Comparison of ENCODE assay signal across 17 cellular contexts in genomic region chr17:32117399-32117798, GRCh38.
"Had no signal": no experiment of that assay in that cellular context is flagged by ENCODE, and none has a peak within 500 bp of the region (broad histone marks: within the 10 kb centered on the region; RNA-seq: fewer than 3 reads in every experiment).

No MANE protein-coding gene starts in this region.

- H3K36me3 ChIP-seq: gastrocnemius medialis, heart left ventricle, sigmoid colon, tibial nerve, vagina had no signal

- ATAC-seq: effector memory CD8-positive, alpha-beta T cell; gastrocnemius medialis; heart left ventricle; stimulated activated effector memory CD8-positive, alpha-beta T cell treated with anti-CD3 and anti-CD28 coated beads, Interleukin-12 subunit alpha, Interleukin-12 subunit beta, amount 100 ng/mL, for 72 hours had no signal

- H3K27me3 Mint-ChIP-seq: activated naive CD8-positive, alpha-beta T cell; brain; dendritic cell treated with granulocyte-macrophage colony-stimulating factor and Interleukin-4, amounts not matched to agents 40 ng/mL and 50 ng/mL, for 4 days had no signal

- H3K4me1 ChIP-seq: gastrocnemius medialis, heart left ventricle, sigmoid colon, tibial nerve, vagina had no signal

- H3K9me3 Mint-ChIP-seq: activated CD4-positive, alpha-beta T cell treated with anti-CD3 and anti-CD28 coated beads, Interleukin-2, amount 10 ng/mL, durations not matched to agents 7 days and 5 days; dendritic cell treated with granulocyte-macrophage colony-stimulating factor and Interleukin-4, amounts not matched to agents 40 ng/mL and 50 ng/mL, for 4 days; effector memory CD8-positive, alpha-beta T cell; immature natural killer cell; stimulated activated effector memory CD8-positive, alpha-beta T cell treated with anti-CD3 and anti-CD28 coated beads, Interleukin-12 subunit alpha, Interleukin-12 subunit beta, amount 100 ng/mL, for 72 hours; T-helper 2 cell treated with Interferon-gamma antibody and Interleukin-4, amounts not matched to agents 5 μg/mL and 100 μg/mL, for 36 hours had no signal

- H3K27ac Mint-ChIP-seq: activated CD4-positive, alpha-beta T cell treated with anti-CD3 and anti-CD28 coated beads, Interleukin-2, amount 10 ng/mL, durations not matched to agents 7 days and 5 days; activated naive CD8-positive, alpha-beta T cell; dendritic cell treated with granulocyte-macrophage colony-stimulating factor and Interleukin-4, amounts not matched to agents 40 ng/mL and 50 ng/mL, for 4 days; effector memory CD8-positive, alpha-beta T cell; immature natural killer cell; stimulated activated effector memory CD8-positive, alpha-beta T cell treated with anti-CD3 and anti-CD28 coated beads, Interleukin-12 subunit alpha, Interleukin-12 subunit beta, amount 100 ng/mL, for 72 hours; T-helper 2 cell treated with Interferon-gamma antibody and Interleukin-4, amounts not matched to agents 5 μg/mL and 100 μg/mL, for 36 hours had no signal

- H3K4me1 Mint-ChIP-seq: stimulated activated effector memory CD8-positive, alpha-beta T cell treated with anti-CD3 and anti-CD28 coated beads, Interleukin-12 subunit alpha, Interleukin-12 subunit beta, amount 100 ng/mL, for 72 hours had no signal

- H3K27me3 ChIP-seq: gastrocnemius medialis, heart left ventricle, sigmoid colon, tibial nerve, vagina had no signal

- H3K27ac ChIP-seq: gastrocnemius medialis, heart left ventricle, sigmoid colon, tibial nerve, vagina had no signal

- H3K4me3 ChIP-seq: gastrocnemius medialis, heart left ventricle, sigmoid colon, tibial nerve, vagina had no signal

- H3K9me3 ChIP-seq: gastrocnemius medialis, heart left ventricle, sigmoid colon, tibial nerve, vagina had no signal

- H3K4me3 Mint-ChIP-seq: activated CD4-positive, alpha-beta T cell treated with anti-CD3 and anti-CD28 coated beads, Interleukin-2, amount 10 ng/mL, durations not matched to agents 7 days and 5 days; activated naive CD8-positive, alpha-beta T cell; brain; dendritic cell treated with granulocyte-macrophage colony-stimulating factor and Interleukin-4, amounts not matched to agents 40 ng/mL and 50 ng/mL, for 4 days; effector memory CD8-positive, alpha-beta T cell; immature natural killer cell; stimulated activated effector memory CD8-positive, alpha-beta T cell treated with anti-CD3 and anti-CD28 coated beads, Interleukin-12 subunit alpha, Interleukin-12 subunit beta, amount 100 ng/mL, for 72 hours; T-helper 2 cell treated with Interferon-gamma antibody and Interleukin-4, amounts not matched to agents 5 μg/mL and 100 μg/mL, for 36 hours had no signal

- DNase-seq: activated CD4-positive, alpha-beta T cell treated with anti-CD3 and anti-CD28 coated beads, Interleukin-2, amount 10 ng/mL, durations not matched to agents 7 days and 5 days; activated CD4-positive, CD25-positive, alpha-beta regulatory T cell; activated gamma-delta T cell; activated T-cell treated with anti-CD3 and anti-CD28 coated beads, Interleukin-2, amount 50 U/mL, for 1 hour; effector memory CD8-positive, alpha-beta T cell; gastrocnemius medialis; heart left ventricle; immature natural killer cell; sigmoid colon; stimulated activated CD4-positive, alpha-beta T cell treated with anti-CD3 and anti-CD28 coated beads, Interleukin-2, amount 100 ng/mL, for 24 hours had no signal

- H3K36me3 Mint-ChIP-seq: activated naive CD8-positive, alpha-beta T cell; brain; immature natural killer cell; stimulated activated effector memory CD8-positive, alpha-beta T cell treated with anti-CD3 and anti-CD28 coated beads, Interleukin-12 subunit alpha, Interleukin-12 subunit beta, amount 100 ng/mL, for 72 hours had no signal
